Comparison of ENCODE assay signal across 1 cellular context in genomic region chr20:62391165-62392076, GRCh38.
TF ChIP-seq lines count a peak whose summit lies in the region.

No MANE protein-coding gene starts in this region.

TF ChIP-seq in HepG2, 621 proteins besides CTCF, POLR2A, EP300 and RAD21 (continued from another document and continues in another):
- TF ChIP-seq ZBTB44 (CRISPR knock-in tag; IDR thresholded peaks at IDR 0.05) = no peak
- TF ChIP-seq MED13 (CRISPR knock-in tag; IDR thresholded peaks at IDR 0.05) = no peak
- 0 out of 2 replicates have a peak, but pooled peaks have one; percentile 17 for TF ChIP-seq POLR2G (IDR thresholded peaks at IDR 0.05; ENCODE audit: low read depth, low read length)
- peak; percentile 43; the same call in 1 of the 2 replicates for TF ChIP-seq ZSCAN21 (CRISPR knock-in tag; IDR thresholded peaks at IDR 0.05; ENCODE audit: borderline replicate concordance)
- TF ChIP-seq, protein P1, sequence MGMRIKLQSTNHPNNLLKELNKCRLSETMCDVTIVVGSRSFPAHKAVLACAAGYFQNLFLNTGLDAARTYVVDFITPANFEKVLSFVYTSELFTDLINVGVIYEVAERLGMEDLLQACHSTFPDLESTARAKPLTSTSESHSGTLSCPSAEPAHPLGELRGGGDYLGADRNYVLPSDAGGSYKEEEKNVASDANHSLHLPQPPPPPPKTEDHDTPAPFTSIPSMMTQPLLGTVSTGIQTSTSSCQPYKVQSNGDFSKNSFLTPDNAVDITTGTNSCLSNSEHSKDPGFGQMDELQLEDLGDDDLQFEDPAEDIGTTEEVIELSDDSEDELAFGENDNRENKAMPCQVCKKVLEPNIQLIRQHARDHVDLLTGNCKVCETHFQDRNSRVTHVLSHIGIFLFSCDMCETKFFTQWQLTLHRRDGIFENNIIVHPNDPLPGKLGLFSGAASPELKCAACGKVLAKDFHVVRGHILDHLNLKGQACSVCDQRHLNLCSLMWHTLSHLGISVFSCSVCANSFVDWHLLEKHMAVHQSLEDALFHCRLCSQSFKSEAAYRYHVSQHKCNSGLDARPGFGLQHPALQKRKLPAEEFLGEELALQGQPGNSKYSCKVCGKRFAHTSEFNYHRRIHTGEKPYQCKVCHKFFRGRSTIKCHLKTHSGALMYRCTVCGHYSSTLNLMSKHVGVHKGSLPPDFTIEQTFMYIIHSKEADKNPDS (CRISPR knock-in tag; IDR thresholded peaks at IDR 0.05) = no peak
- no peak for TF ChIP-seq RERE (CRISPR knock-in tag; IDR thresholded peaks at IDR 0.05; ENCODE audit: low read depth)
- no peak for TF ChIP-seq ZNF317 (CRISPR knock-in tag; IDR thresholded peaks at IDR 0.05)
- peak; percentile 96 for TF ChIP-seq AGO2 (optimal IDR thresholded peaks at IDR 0.05; ENCODE audit: low read depth, low read length)
- no peak for TF ChIP-seq ZNF33A (CRISPR knock-in tag; IDR thresholded peaks at IDR 0.05; ENCODE audit: borderline replicate concordance)
- TF ChIP-seq CHD2 (IDR thresholded peaks at IDR 0.05; ENCODE audit: low read depth, low read length) = 0 out of 2 replicates have a peak, but pooled peaks have one; percentile 16
- TF ChIP-seq HNRNPH1 (optimal IDR thresholded peaks at IDR 0.05; ENCODE audit: low read depth, low read length) = no peak
- peak; percentile 23 for TF ChIP-seq PTBP1 (IDR thresholded peaks at IDR 0.05; ENCODE audit: low read depth, low read length, poor library complexity, severe bottlenecking)
- no peak for TF ChIP-seq MTF1 (CRISPR knock-in tag; IDR thresholded peaks at IDR 0.05)
- no peak for TF ChIP-seq ZNF296 (CRISPR knock-in tag; conservative IDR thresholded peaks at IDR 0.05)
- peak; percentile 65 for TF ChIP-seq RBFOX2 (IDR thresholded peaks at IDR 0.05; ENCODE audit: low read depth, low read length)
- no peak for TF ChIP-seq ZNF879 (CRISPR knock-in tag; IDR thresholded peaks at IDR 0.05)
- no peak for TF ChIP-seq ZNF510 (CRISPR knock-in tag; IDR thresholded peaks at IDR 0.05; ENCODE audit: low read depth)
- 0 out of 2 replicates have a peak, but pooled peaks have one; percentile 7 for TF ChIP-seq ZNF225 (CRISPR knock-in tag; IDR thresholded peaks at IDR 0.05)
- TF ChIP-seq TERF1 (CRISPR knock-in tag; IDR thresholded peaks at IDR 0.05) = 0 out of 2 replicates have a peak, but pooled peaks have one; percentile 49
- TF ChIP-seq ZNF160 (CRISPR knock-in tag; IDR thresholded peaks at IDR 0.05) = no peak
- no peak for TF ChIP-seq TOE1 (CRISPR knock-in tag; IDR thresholded peaks at IDR 0.05)
- TF ChIP-seq MXD4 (CRISPR knock-in tag; IDR thresholded peaks at IDR 0.05) = no peak
- TF ChIP-seq SNAPC2 (CRISPR knock-in tag; IDR thresholded peaks at IDR 0.05) = no peak
- TF ChIP-seq RXRA (CRISPR knock-in tag; IDR thresholded peaks at IDR 0.05) = 0 out of 2 replicates have a peak, but pooled peaks have one; percentile 11
- peak; percentile 12; the same call in 1 of the 2 replicates for TF ChIP-seq ZNF687 (CRISPR knock-in tag; IDR thresholded peaks at IDR 0.05)
- TF ChIP-seq ZNF839 (CRISPR knock-in tag; IDR thresholded peaks at IDR 0.05; ENCODE audit: borderline replicate concordance) = no peak
- no peak for TF ChIP-seq THYN1 (CRISPR knock-in tag; IDR thresholded peaks at IDR 0.05; ENCODE audit: borderline replicate concordance, low read depth)
- no peak for TF ChIP-seq ZNF282 (IDR thresholded peaks at IDR 0.05; ENCODE audit: partially characterized antibody)
- TF ChIP-seq KLF9 (CRISPR knock-in tag; IDR thresholded peaks at IDR 0.05; ENCODE audit: low read depth) = no peak
- no peak for TF ChIP-seq U2AF1 (optimal IDR thresholded peaks at IDR 0.05; ENCODE audit: low read depth, low read length)
- no peak for TF ChIP-seq ZNF24 (IDR thresholded peaks at IDR 0.05)
- TF ChIP-seq DBP (CRISPR knock-in tag; IDR thresholded peaks at IDR 0.05; ENCODE audit: not compliant biosample characterization) = no peak
- TF ChIP-seq, protein P2, sequence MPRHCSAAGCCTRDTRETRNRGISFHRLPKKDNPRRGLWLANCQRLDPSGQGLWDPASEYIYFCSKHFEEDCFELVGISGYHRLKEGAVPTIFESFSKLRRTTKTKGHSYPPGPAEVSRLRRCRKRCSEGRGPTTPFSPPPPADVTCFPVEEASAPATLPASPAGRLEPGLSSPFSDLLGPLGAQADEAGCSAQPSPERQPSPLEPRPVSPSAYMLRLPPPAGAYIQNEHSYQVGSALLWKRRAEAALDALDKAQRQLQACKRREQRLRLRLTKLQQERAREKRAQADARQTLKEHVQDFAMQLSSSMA (CRISPR knock-in tag; IDR thresholded peaks at IDR 0.05) = no peak
- TF ChIP-seq SIX1 (CRISPR knock-in tag; IDR thresholded peaks at IDR 0.05; ENCODE audit: borderline replicate concordance) = no peak
- TF ChIP-seq ARNTL (CRISPR knock-in tag; IDR thresholded peaks at IDR 0.05) = no peak
- TF ChIP-seq ZBTB38 (CRISPR knock-in tag; IDR thresholded peaks at IDR 0.05) = peak; percentile 56; the same call in 1 of the 2 replicates
- no peak for TF ChIP-seq ESRRA (CRISPR knock-in tag; IDR thresholded peaks at IDR 0.05; ENCODE audit: low read depth)
- TF ChIP-seq REPIN1 (CRISPR knock-in tag; IDR thresholded peaks at IDR 0.05; ENCODE audit: borderline replicate concordance, low read depth) = no peak
- no peak for TF ChIP-seq YEATS4 (CRISPR knock-in tag; IDR thresholded peaks at IDR 0.05; ENCODE audit: borderline replicate concordance)
- no peak for TF ChIP-seq PHF5A (CRISPR knock-in tag; IDR thresholded peaks at IDR 0.05; ENCODE audit: low read depth, unreplicated experiment)
- TF ChIP-seq BRD4 (CRISPR knock-in tag; IDR thresholded peaks at IDR 0.05) = peak; percentile 51; the same call in 1 of the 2 replicates
- no peak for TF ChIP-seq SMYD3 (CRISPR knock-in tag; IDR thresholded peaks at IDR 0.05)
- no peak for TF ChIP-seq RFX5 (IDR thresholded peaks at IDR 0.05; ENCODE audit: low read depth, low read length)
- TF ChIP-seq ZNF101 (CRISPR knock-in tag; IDR thresholded peaks at IDR 0.05; ENCODE audit: borderline replicate concordance, low read depth) = no peak
- TF ChIP-seq GMEB2 (CRISPR knock-in tag; IDR thresholded peaks at IDR 0.05; ENCODE audit: low read depth) = no peak
- no peak for TF ChIP-seq FOXM1 (CRISPR knock-in tag; IDR thresholded peaks at IDR 0.05)
- TF ChIP-seq MYC (CRISPR knock-in tag; IDR thresholded peaks at IDR 0.05; ENCODE audit: borderline replicate concordance) = no peak
- TF ChIP-seq ZNF441 (CRISPR knock-in tag; IDR thresholded peaks at IDR 0.05; ENCODE audit: borderline replicate concordance) = no peak
- no peak for TF ChIP-seq SIN3B (IDR thresholded peaks at IDR 0.05; ENCODE audit: low read length)
